ENCODE assay signal across 8 cellular contexts in genomic region chr2:144518744-144519596, GRCh38. TPM values are rescaled to one million over a fixed set of nuclear protein-coding genes. Genes with fewer than 3 reads are reported as not detected.
DNase-seq lines count a peak whose midpoint lies in the region; ATAC-seq lines count a peak whose summit lies in the region.

No MANE protein-coding gene starts in this region.

- H3K27ac ChIP-seq in ACC112 (ENCODE audit: low read depth, low read length) (peak overlapping the region; percentile 91), ectodermal cell (ENCODE audit: insufficient read depth, low read depth, low read length, poor library complexity, severe bottlenecking) (peak overlapping the region; percentile 22)

- H3K4me3 ChIP-seq in ACC112 (ENCODE audit: low read depth, low read length) (peak overlapping the region; percentile 88), ectodermal cell (ENCODE audit: insufficient read depth, low read depth, low read length) (peak overlapping the region; percentile 67), skeletal muscle cell (ENCODE audit: low read depth, low read length) (peak overlapping the region; percentile 90)

- H2AFZ ChIP-seq in ACC112 (ENCODE audit: low read length, unreplicated experiment) = no peak overlapping the region

- H3K36me3 ChIP-seq in ACC112 (ENCODE audit: insufficient read depth, low read length) = no peaks in the 10 kb centered on the region
- no peaks in the 10 kb centered on the region for H3K36me3 ChIP-seq in ectodermal cell (ENCODE audit: control insufficient read depth, insufficient read depth, low read length)

- WGBS in ectodermal cell, 2 experiments = 3 to 4% methylated on average over 6 to 7 of the region's 8 CpGs

- H3K4me1 ChIP-seq in ACC112 (ENCODE audit: control insufficient read depth, insufficient read depth, low read length, unreplicated experiment) (peaks cover 24% of the 10 kb centered on the region), ectodermal cell (ENCODE audit: control insufficient read depth, insufficient read depth, low read length) (peaks cover 25% of the 10 kb centered on the region)

- H3K79me2 ChIP-seq in ACC112 (ENCODE audit: control insufficient read depth, insufficient read depth, low read length, unreplicated experiment) = peaks cover 59% of the 10 kb centered on the region

- H3K27me3 ChIP-seq in ACC112 (ENCODE audit: insufficient read depth, low read length) (no peaks in the 10 kb centered on the region), ectodermal cell (ENCODE audit: control insufficient read depth, insufficient read depth, low read length, poor library complexity, severe bottlenecking) (no peaks in the 10 kb centered on the region)

- H3K9me3 ChIP-seq in ectodermal cell (ENCODE audit: control insufficient read depth, low read length) = no peaks in the 10 kb centered on the region

- ATAC-seq in GM19397 (IDR thresholded peaks at IDR 0.05; ENCODE audit: unreplicated experiment) (peak; percentile 51), HG03565 (IDR thresholded peaks at IDR 0.05; ENCODE audit: unreplicated experiment) (peak; percentile 59)

- DNase-seq in skeletal muscle cell (ENCODE audit: low read depth) (no peak), foreskin melanocyte (no peak), anterior cingulate cortex (lab: John Stamatoyannopoulos, UW) (no peak), D341Med (ENCODE audit: low spot score) (no peak)

RNA-seq across cellular contexts. Expression of gene ZEB2, which starts 0.9 kb away (rescaled TPM):
- polyA plus RNA-seq in ectodermal cell (2013, experiment 1 of 4) = 134 TPM
- 125 TPM for polyA plus RNA-seq in ectodermal cell (2013, experiment 2 of 4)
- 87.6 TPM for polyA plus RNA-seq in ectodermal cell (2013, experiment 3 of 4)
- 98.3 TPM for polyA plus RNA-seq in ectodermal cell (2013, experiment 4 of 4)
